Comparison of ENCODE assay signal across 16 cellular contexts in the genomic region with DNA sequence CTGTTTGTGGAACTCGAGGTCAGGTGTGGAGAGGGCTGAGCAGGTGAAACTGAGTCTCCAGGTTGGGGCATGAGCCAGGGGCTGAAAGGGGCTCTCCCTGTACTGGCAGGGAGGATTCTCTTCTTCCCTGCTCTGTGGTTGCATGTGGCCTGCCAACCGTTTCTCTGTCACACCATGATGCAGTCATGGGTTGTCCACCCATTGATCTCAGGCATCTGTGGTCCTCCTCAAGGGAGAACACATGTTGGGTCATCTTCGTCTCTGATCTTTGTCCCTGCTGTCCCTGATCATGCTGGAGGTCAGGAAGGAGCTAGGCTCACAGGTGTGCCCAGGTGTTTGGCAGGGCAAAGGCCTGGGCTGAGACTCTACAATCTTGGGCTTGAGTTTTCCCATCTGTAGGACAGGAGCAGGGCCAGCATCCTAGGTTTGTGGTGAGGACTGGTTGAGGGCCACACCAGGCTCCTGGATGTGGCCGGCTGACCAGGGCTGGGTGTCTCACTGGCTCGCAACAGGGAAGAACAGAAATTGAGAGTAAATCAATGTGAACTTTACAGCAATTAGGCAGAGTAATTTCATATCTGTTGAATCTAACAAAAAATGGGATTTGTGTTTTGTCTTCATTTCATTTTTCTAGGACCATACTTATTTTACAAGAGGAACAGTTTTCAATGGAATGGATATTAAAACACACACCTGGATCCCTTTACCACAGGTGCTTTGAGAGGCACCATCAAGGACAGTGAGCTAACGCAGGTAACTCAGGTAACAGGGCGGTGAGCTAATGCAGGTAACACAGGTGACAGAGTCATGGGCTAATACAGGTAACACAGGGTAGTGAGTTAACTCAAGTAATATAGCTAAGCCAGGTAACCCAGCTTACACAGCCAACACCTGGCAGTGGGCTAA. TPM values are rescaled to one million over a fixed set of nuclear protein-coding genes. Genes with fewer than 3 reads are reported as not detected.
DNase-seq lines count a peak whose midpoint lies in the region; ATAC-seq, FAIRE-seq and TF ChIP-seq lines count a peak whose summit lies in the region.
"Had no signal": no experiment of that assay in that cellular context is flagged by ENCODE, and none has a peak within 500 bp of the region (broad histone marks: within the 10 kb centered on the region; RNA-seq: fewer than 3 reads in every experiment).

No MANE protein-coding gene starts in this region.

- H3K9me3 Mint-ChIP-seq in mesothelial cell of epicardium = peaks cover 13% of the 10 kb centered on the region
- H3K9me3 Mint-ChIP-seq: dendritic cell treated with granulocyte-macrophage colony-stimulating factor and Interleukin-4, amounts not matched to agents 40 ng/mL and 50 ng/mL, for 4 days; IgD-negative memory B cell had no signal

- CTCF ChIA-PET in A549 (lab: Yijun Ruan, JAX) (interaction anchor here (0.5 to 1.2 kb wide), 2 partner anchors 56 to 374 kb away, joined by 3 to 8 read pairs; no protein-coding TSS in a partner anchor), mammary epithelial cell (lab: Charles Lee; ENCODE audit: low non-redundant PET) (no interaction called here)

- H3K27ac ChIP-seq in A549 (peak overlapping the region; percentile 97 to 98), mammary epithelial cell (ENCODE audit: insufficient read depth, low read depth, low read length) (peak overlapping the region; percentile 98)

- H4K20me1 ChIP-seq in mammary epithelial cell (ENCODE audit: insufficient read depth, low read length) = no peaks in the 10 kb centered on the region

- peak overlapping the region; percentile 68 for H3K4me2 ChIP-seq in A549
- H3K4me2 ChIP-seq in mammary epithelial cell (ENCODE audit: insufficient read depth, low read depth, low read length) = no peak overlapping the region

- H2AFZ ChIP-seq in mammary epithelial cell (ENCODE audit: low read depth, low read length) = no peak overlapping the region

- peak overlapping the region; percentile 85 for H3K9ac ChIP-seq in mammary epithelial cell (ENCODE audit: insufficient read depth, low read length)

- POLR2A ChIA-PET in A549 (lab: Yijun Ruan, JAX) = no interaction called here

- peaks cover 57% of the 10 kb centered on the region for H3K4me1 ChIP-seq in A549
- H3K4me1 ChIP-seq in mammary epithelial cell (ENCODE audit: insufficient read depth, low read length) = peaks cover 25% of the 10 kb centered on the region

- H3K27me3 Mint-ChIP-seq in mesothelial cell of epicardium (ENCODE audit: low read depth) = no peaks in the 10 kb centered on the region
- H3K27me3 Mint-ChIP-seq: dendritic cell treated with granulocyte-macrophage colony-stimulating factor and Interleukin-4, amounts not matched to agents 40 ng/mL and 50 ng/mL, for 4 days; IgD-negative memory B cell had no signal

- in situ Hi-C loops in mammary epithelial cell (cut with MboI; ENCODE audit: low sequenced_read_pairs in 2 of 2) = no loop called here

- no peaks in the 10 kb centered on the region for H3K27me3 ChIP-seq in mammary epithelial cell (ENCODE audit: insufficient read depth, low read length)

- TF ChIP-seq EP300 in A549 (IDR thresholded peaks at IDR 0.05) = no peak

- no TSS peak for BruUV-seq in mammary epithelial cell (replicated peaks; lab: Mats Ljungman, UMichigan)

- no peaks in the 10 kb centered on the region for H3K36me3 ChIP-seq in mammary epithelial cell (ENCODE audit: insufficient read depth, low read length)

- H3K4me3 ChIP-seq in A549 = no peak overlapping the region
- no peak overlapping the region for H3K4me3 ChIP-seq in mammary epithelial cell (replicated peaks in 1 of 3; ENCODE audit: insufficient read depth in 1 of 3, low read depth in 2 of 3, low read length in 3 of 3)

- FAIRE-seq in A549 (lab: Jason Lieb, UNC) = no peak
- FAIRE-seq: TTC549 had no signal

- dilution Hi-C loops in mammary epithelial cell (cut with HindIII; ENCODE audit: low sequenced_read_pairs) = no loop called here

- no peak for TF ChIP-seq POLR2A in A549 (IDR thresholded peaks at IDR 0.05; ENCODE audit: low read length)

- peaks cover 43% of the 10 kb centered on the region for H3K9me3 ChIP-seq in A549
- H3K9me3 ChIP-seq in mammary epithelial cell (replicated peaks; ENCODE audit: insufficient read depth, low read length) = peaks cover 5% of the 10 kb centered on the region

- no peak overlapping the region for H3K4me3 Mint-ChIP-seq in mesothelial cell of epicardium
- H3K4me3 Mint-ChIP-seq: dendritic cell treated with granulocyte-macrophage colony-stimulating factor and Interleukin-4, amounts not matched to agents 40 ng/mL and 50 ng/mL, for 4 days; IgD-negative memory B cell had no signal

- peaks cover 7% of the 10 kb centered on the region for H3K36me3 Mint-ChIP-seq in mesothelial cell of epicardium
- H3K36me3 Mint-ChIP-seq: IgD-negative memory B cell had no signal

- intact Hi-C loops in mammary epithelial cell (cut with micrococcal nuclease) = loop anchor here (2.0 to 5.0 kb wide), 2 partner anchors 57 to 671 kb away; partner anchors contain the start of gene IGFBP3

- ATAC-seq in A549 = no peak
- ATAC-seq: left colon had no signal

- H3K79me2 ChIP-seq in mammary epithelial cell (ENCODE audit: insufficient read depth, low read length) = no peaks in the 10 kb centered on the region

- H3K4me1 Mint-ChIP-seq in mesothelial cell of epicardium = peaks cover 26% of the 10 kb centered on the region
- H3K4me1 Mint-ChIP-seq: IgD-negative memory B cell had no signal

- TF ChIP-seq RAD21 in A549 (conservative IDR thresholded peaks at IDR 0.05 in 1 of 2, IDR thresholded peaks at IDR 0.05 in 1 of 2) = no peak

- 92% methylated on average over 7 of the region's 7 CpGs for WGBS in A549 (ENCODE audit: missing lambda C conversion rate)
- 100% methylated on average over 6 of the region's 7 CpGs for WGBS in mammary epithelial cell (ENCODE audit: low coverage, missing lambda C conversion rate)

- TF ChIP-seq CTCF in A549 (IDR thresholded peaks at IDR 0.05) (no peak), mammary epithelial cell (conservative IDR thresholded peaks at IDR 0.05 in 1 of 2, IDR thresholded peaks at IDR 0.05 in 1 of 2; ENCODE audit: extremely low read depth in 1 of 2, insufficient read depth in 1 of 2, low read depth in 1 of 2, low read length in 2 of 2) (no peak), mesothelial cell of epicardium (IDR thresholded peaks at IDR 0.05; ENCODE audit: unreplicated experiment) (no peak)

- peak overlapping the region; percentile 97 for H3K27ac Mint-ChIP-seq in mesothelial cell of epicardium
- H3K27ac Mint-ChIP-seq: dendritic cell treated with granulocyte-macrophage colony-stimulating factor and Interleukin-4, amounts not matched to agents 40 ng/mL and 50 ng/mL, for 4 days had no signal

- no peak for DNase-seq in A549 (ENCODE audit: low read depth in 1 of 2, low spot score in 1 of 2)
- DNase-seq in HT-29 (ENCODE audit: low spot score) = peak; percentile 64
- no peak for DNase-seq in mammary epithelial cell
- DNase-seq in mesothelial cell of epicardium (ENCODE audit: low spot score in 2 of 2, unreplicated experiment in 2 of 2) = no peak
- no peak for DNase-seq in effector CD4-positive, alpha-beta T cell
- DNase-seq in NCI-H1436 treated with DMSO at 0.1 percent for 48 hours (lab: John Stamatoyannopoulos, UW) = no peak
- DNase-seq in DMS 273 treated with DMSO at 0.1 percent for 48 hours (lab: John Stamatoyannopoulos, UW) = no peak
- DNase-seq in NCI-H345 treated with DMSO at 0.1 percent for 48 hours (lab: John Stamatoyannopoulos, UW; ENCODE audit: unreplicated experiment) = no peak
- DNase-seq: activated CD4-positive, alpha-beta T cell treated with anti-CD3 and anti-CD28 coated beads, Interleukin-2, amount 50 U/mL, for 4 hours; amniotic stem cell; left colon; NCI-H1092 treated with DMSO at 0.1 percent for 48 hours; NCI-H2171 treated with DMSO at 0.1 percent for 48 hours had no signal

TF ChIP-seq in A549, 52 proteins besides CTCF, POLR2A, EP300 and RAD21:
- TF ChIP-seq E2F6 (IDR thresholded peaks at IDR 0.05; ENCODE audit: borderline replicate concordance, low read depth) (no peak), CBX2 (IDR thresholded peaks at IDR 0.05; ENCODE audit: borderline replicate concordance, low read depth) (no peak), HOXA7 (CRISPR knock-in tag; IDR thresholded peaks at IDR 0.05) (no peak), MAFK (IDR thresholded peaks at IDR 0.05; ENCODE audit: partially characterized antibody) (no peak), HOXB5 (CRISPR knock-in tag; IDR thresholded peaks at IDR 0.05) (no peak), CBX8 (IDR thresholded peaks at IDR 0.05) (no peak)
- TF ChIP-seq, protein P1, sequence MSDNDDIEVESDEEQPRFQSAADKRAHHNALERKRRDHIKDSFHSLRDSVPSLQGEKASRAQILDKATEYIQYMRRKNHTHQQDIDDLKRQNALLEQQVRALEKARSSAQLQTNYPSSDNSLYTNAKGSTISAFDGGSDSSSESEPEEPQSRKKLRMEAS (IDR thresholded peaks at IDR 0.05) = no peak

RNA-seq across cellular contexts. Expression of gene IGFBP3, which starts 58.5 kb away (rescaled TPM):
- polyA plus RNA-seq in A549 (2011; rRNA removed) (291 and 316 TPM in 2 replicates), A549 (2017; fragmentation: RNase III; extraction: RNeasy Plus Mini Kit Qiagen cat#74134 plus additional on column Dnase treatment) (153 to 187 TPM (median 159 TPM) in 3 replicates), mammary epithelial cell (7.6 TPM)
- polyA plus RNA-seq in A549 (2012; cell fraction: cytosol; rRNA removed) = 154 and 218 TPM in 2 replicates
- polyA plus RNA-seq in A549 (2012; cell fraction: nucleus; rRNA removed) = 290 and 454 TPM in 2 replicates
- polyA minus RNA-seq in A549 (2011; rRNA and poly(A)+ RNA removed) = 147 and 182 TPM in 2 replicates
- total RNA-seq in HT-29 (2014; rRNA removed; shearing (Covaris generic)) = not detected in 2 replicates
- total RNA-seq in mammary epithelial cell (1 to 10 TPM; 2.1 to 8.0 TPM), mesothelial cell of epicardium (1,085 to 1,177 TPM (median 1,171 TPM) in 3 replicates)
- polyA minus RNA-seq in mammary epithelial cell = not detected

Comparison
In these comparisons a context has a peak if more than half of its experiments do, and no peak if none do; other contexts are left out.
1. RNA of gene IGFBP3, which starts 58.5 kb away (total RNA-seq): 1,085 to 1,177 TPM in mesothelial cell of epicardium; 2.1 to 8.0 TPM in mammary epithelial cell and not detected in HT-29; every median in the first group is over 100 times any median in the second.